ENCODE assay signal across 8 cellular contexts in genomic region chr5:151051066-151051930, GRCh38. TPM values are rescaled to one million over a fixed set of nuclear protein-coding genes. Genes with fewer than 3 reads are reported as not detected.
DNase-seq lines count a peak whose midpoint lies in the region; ATAC-seq and TF ChIP-seq lines count a peak whose summit lies in the region.

No MANE protein-coding gene starts in this region.

- no peak overlapping the region for H3K4me2 ChIP-seq in OCI-LY3 (ENCODE audit: low read length)

- peaks cover 52% of the 10 kb centered on the region for H4K20me1 ChIP-seq in OCI-LY3 (ENCODE audit: insufficient read depth, low read length)

- H3K27me3 Mint-ChIP-seq in natural killer cell (ENCODE audit: low read depth in 2 of 2), result no peaks in the 10 kb centered on the region

- H3K4me3 ChIP-seq in AG09309 (ENCODE audit: control insufficient read depth, low read depth, low read length), result no peak overlapping the region
- no peak overlapping the region for H3K4me3 ChIP-seq in OCI-LY3 (ENCODE audit: low read length)
- no peak overlapping the region for H3K4me3 ChIP-seq in esophagus squamous epithelium

- H3K4me1 ChIP-seq in OCI-LY3 (ENCODE audit: low read length) (0 out of 2 replicates have a peak, but pooled peaks cover 5% of the 10 kb centered on the region), esophagus squamous epithelium (peaks cover 0 to 23% (median 5%) of the 10 kb centered on the region in 3 donors)

- H3K9me3 ChIP-seq in OCI-LY3 (ENCODE audit: insufficient read depth, low read length), result no peaks in the 10 kb centered on the region
- no peaks in the 10 kb centered on the region for H3K9me3 ChIP-seq in esophagus squamous epithelium

- peak; percentile 71 for ATAC-seq in GM18867 (IDR thresholded peaks at IDR 0.05; ENCODE audit: unreplicated experiment)
- ATAC-seq in HG03135 (IDR thresholded peaks at IDR 0.05; ENCODE audit: unreplicated experiment), result peak; percentile 69
- peak; percentile 83 to 87 (median 84) for ATAC-seq in natural killer cell

- H3K36me3 ChIP-seq in OCI-LY3 (replicated peaks; ENCODE audit: low read depth, low read length), result peaks cover 72% of the 10 kb centered on the region
- peaks cover 9 to 99% (median 33%) of the 10 kb centered on the region in 3 donors for H3K36me3 ChIP-seq in esophagus squamous epithelium

- no peaks in the 10 kb centered on the region for H3K27me3 ChIP-seq in OCI-LY3 (ENCODE audit: low read depth, low read length)
- H3K27me3 ChIP-seq in esophagus squamous epithelium, result no peaks in the 10 kb centered on the region

- TF ChIP-seq CTCF in AG09309 (IDR thresholded peaks at IDR 0.05; ENCODE audit: control insufficient read depth, insufficient read depth, low read depth, low read length, missing control alignments) (peak; percentile 94), OCI-LY3 (IDR thresholded peaks at IDR 0.05; ENCODE audit: low read depth, low read length) (peak; percentile 78), esophagus squamous epithelium (IDR thresholded peaks at IDR 0.05) (peak; percentile 75 to 87 (median 78)), natural killer cell (IDR thresholded peaks at IDR 0.05) (peak; percentile 84)

- peaks cover 11% of the 10 kb centered on the region for H3K36me3 Mint-ChIP-seq in natural killer cell

- intact Hi-C loops in esophagus squamous epithelium (cut with DNase I), result no loop called here
- intact Hi-C loops in natural killer cell (cut with micrococcal nuclease), result loop anchor here (1.0 kb wide), 2 partner anchors 64 to 113 kb away; no protein-coding TSS in a partner anchor

- WGBS in esophagus squamous epithelium, 2 donors, result 69 to 77% methylated on average over 5 of the region's 6 CpGs

- TF ChIP-seq POLR2A in esophagus squamous epithelium (IDR thresholded peaks at IDR 0.05), result no peak

- peak overlapping the region; percentile 21 to 70 for H3K27ac Mint-ChIP-seq in natural killer cell

- DNase-seq in AG09309 (ENCODE audit: low read depth) (peak; percentile 33), activated T-cell treated with anti-CD3 and anti-CD28 coated beads for 4 hours (peak; percentile 62), esophagus squamous epithelium (lab: John Stamatoyannopoulos, UW) (no peak), natural killer cell (peak; percentile 67)
- DNase-seq in stimulated activated naive CD4-positive, alpha-beta T cell treated with Interleukin-2 at 50 U/mL for 16 hours (lab: John Stamatoyannopoulos, UW), result peak; percentile 61

- H2AFZ ChIP-seq in OCI-LY3 (ENCODE audit: low read depth, low read length), result no peak overlapping the region

- H3K9ac ChIP-seq in OCI-LY3 (ENCODE audit: low read length), result no peak overlapping the region

- H3K27ac ChIP-seq in OCI-LY3 (ENCODE audit: low read length) (peak overlapping the region; percentile 19; the same call in 1 of the 2 replicates), esophagus squamous epithelium (peak overlapping the region in 1 of 4 donors; percentile 19)

- H3K9me3 Mint-ChIP-seq in natural killer cell, result no peaks in the 10 kb centered on the region

- peaks cover 17% of the 10 kb centered on the region; the same call in 1 of the 2 replicates for H3K79me2 ChIP-seq in OCI-LY3 (ENCODE audit: low read length)

- peaks cover 14 to 18% of the 10 kb centered on the region in 2 donors for H3K4me1 Mint-ChIP-seq in natural killer cell

- no peak overlapping the region for H3K4me3 Mint-ChIP-seq in natural killer cell

RNA-seq across cellular contexts. Expression of gene TNIP1, which starts 29.5 kb away (rescaled TPM):
- total RNA-seq in esophagus squamous epithelium (100 to 1,000 TPM in 1 of 4 donors, 10 to 100 TPM in 3; 55.5 to 109 (median 95.4) TPM), natural killer cell (100 to 1,000 TPM; 140 to 180 (median 153) TPM)

RNA-seq across cellular contexts. Expression of gene GPX3, which starts 30.9 kb away (rescaled TPM):
- 1,000 to 10,000 TPM in 1 of 4 donors, 100 to 1,000 TPM in 3; 166 to 1,028 (median 489) TPM for total RNA-seq in esophagus squamous epithelium
- total RNA-seq in natural killer cell, result 1 to 10 TPM in 1 of 3 donors, not detected in 2; 1.1 TPM

Comparison
In these comparisons a context has a peak if more than half of its experiments do, and no peak if none do; other contexts are left out.
1. RNA of gene GPX3, which starts 30.9 kb away (total RNA-seq): 166 to 1,028 TPM in esophagus squamous epithelium; 1.1 TPM in natural killer cell; every median in the first group is over 10 times any median in the second.
2. Peak in every context shown above with its lines, with median percentiles within 50 percentile points of each other: CTCF ChIP-seq and ATAC-seq.